In genomic region chr5:96180684-96181083, GRCh38 we compare ENCODE assay signal across 16 cellular contexts.
DNase-seq lines count a peak whose midpoint lies in the region; ATAC-seq and TF ChIP-seq lines count a peak whose summit lies in the region.
"Had no signal": no experiment of that assay in that cellular context is flagged by ENCODE, and none has a peak within 500 bp of the region (broad histone marks: within the 10 kb centered on the region; RNA-seq: fewer than 3 reads in every experiment).

No MANE protein-coding gene starts in this region.

- H3K9me1 ChIP-seq in IMR-90 (ENCODE audit: insufficient read depth, low read length), result peaks cover 6% of the 10 kb centered on the region

- H3K4me2 ChIP-seq in SK-N-SH (no peak overlapping the region), IMR-90 (ENCODE audit: low read depth, low read length) (no peak overlapping the region)
- H3K4me2 ChIP-seq: GM23338 had no signal

- H2BK120ac ChIP-seq in IMR-90 (ENCODE audit: low read depth, low read length), result peak overlapping the region; percentile 43; the same call in 1 of the 2 replicates

- H3K18ac ChIP-seq in IMR-90 (ENCODE audit: low read depth, low read length), result peak overlapping the region; percentile 16; the same call in 1 of the 2 replicates

- no peak overlapping the region for H3K27ac ChIP-seq in SK-N-SH (ENCODE audit: low read depth in 2 of 2, low read length in 1 of 2)
- no peak overlapping the region for H3K27ac ChIP-seq in IMR-90 (ENCODE audit: insufficient read depth, low read length)
- peak overlapping the region; percentile 51 for H3K27ac ChIP-seq in VCaP
- H3K27ac ChIP-seq: 22Rv1; BLaER1 treated with 17β-estradiol and CSF1 and Interleukin-3, amounts not matched to agents 10 nM and 100 nM had no signal

- dilution Hi-C loops in IMR-90 (cut with HindIII; ENCODE audit: low sequenced_read_pairs, unreplicated experiment), result no loop called here

- TF ChIP-seq EP300 in SK-N-SH (IDR thresholded peaks at IDR 0.05; ENCODE audit: borderline replicate concordance in 1 of 2, low read depth in 1 of 2, low read length in 1 of 2), result no peak

- TF ChIP-seq CTCF in SK-N-SH (IDR thresholded peaks at IDR 0.05) (no peak), IMR-90 (conservative IDR thresholded peaks at IDR 0.05; ENCODE audit: low read depth, low read length) (no peak), VCaP (conservative IDR thresholded peaks at IDR 0.05) (no peak)

- DNase-seq in SK-N-SH, result no peak
- DNase-seq in IMR-90, result no peak
- no peak for DNase-seq in ecto neural progenitor cell (ENCODE audit: low spot score)
- DNase-seq in NCI-H146 treated with DMSO at 0.1 percent for 48 hours (lab: John Stamatoyannopoulos, UW; ENCODE audit: unreplicated experiment), result no peak
- DNase-seq in OCI-M2 (lab: John Stamatoyannopoulos, UW; ENCODE audit: unreplicated experiment), result no peak
- DNase-seq: ACHN; Calu3; CD4-positive, CD25-positive, alpha-beta regulatory T cell; DMS 273 treated with DMSO at 0.1 percent for 48 hours; H9 had no signal

- in situ Hi-C loops in IMR-90 (cut with MboI; ENCODE audit: low sequenced_read_pairs), result no loop called here

- H2BK20ac ChIP-seq in IMR-90 (ENCODE audit: low read depth, low read length), result peak overlapping the region; percentile 48; the same call in 1 of the 2 replicates

- H3K23ac ChIP-seq in IMR-90 (ENCODE audit: low read depth, low read length), result no peak overlapping the region

- 0 out of 3 replicates have a peak overlapping the region, but pooled peaks have one; percentile 84 for H2BK15ac ChIP-seq in IMR-90 (ENCODE audit: low read depth, low read length)

- peaks cover 0 to 16% of the 10 kb centered on the region in 2 experiments; a peak in 2 of 4 replicates for H3K4me1 ChIP-seq in SK-N-SH (ENCODE audit: control insufficient read depth in 1 of 2, insufficient read depth in 2 of 2, low read depth in 1 of 2, low read length in 1 of 2)
- H3K4me1 ChIP-seq in IMR-90 (ENCODE audit: control insufficient read depth, insufficient read depth, low read length), result peaks cover 13% of the 10 kb centered on the region

- peaks cover 19% of the 10 kb centered on the region for H3F3A ChIP-seq in SK-N-SH (replicated peaks; ENCODE audit: insufficient read depth)

- no peak for TF ChIP-seq POLR2A in IMR-90 (IDR thresholded peaks at IDR 0.05; ENCODE audit: low read depth, low read length)

- POLR2A ChIA-PET in SK-N-SH (lab: Yijun Ruan, JAX) (no interaction called here), IMR-90 (lab: Charles Lee; ENCODE audit: unreplicated experiment) (no interaction called here)

- H4K20me1 ChIP-seq in SK-N-SH (ENCODE audit: insufficient read depth) (no peaks in the 10 kb centered on the region), IMR-90 (ENCODE audit: insufficient read depth, low read length) (no peaks in the 10 kb centered on the region)
- H4K20me1 ChIP-seq: BLaER1 treated with 17β-estradiol and CSF1 and Interleukin-3, amounts not matched to agents 10 nM and 100 nM had no signal

- no peak overlapping the region for H3K56ac ChIP-seq in IMR-90 (ENCODE audit: extremely low read depth, insufficient read depth, low read length)

- peak overlapping the region; percentile 26; the same call in 1 of the 2 replicates for H3K4ac ChIP-seq in IMR-90 (ENCODE audit: low read depth, low read length)

- no peaks in the 10 kb centered on the region for H3K9me3 ChIP-seq in SK-N-SH
- H3K9me3 ChIP-seq in IMR-90 (ENCODE audit: control insufficient read depth, insufficient read depth, low read length), result no peaks in the 10 kb centered on the region

- no peaks in the 10 kb centered on the region for H3K9me2 ChIP-seq in SK-N-SH

- ATAC-seq in SK-N-SH treated with all-trans-retinoic acid at 6 μM for 48 hours, result no peak
- ATAC-seq in IMR-90 (ENCODE audit: low read depth), result no peak
- ATAC-seq: GM23338 had no signal

- H2AK5ac ChIP-seq in IMR-90 (ENCODE audit: low read depth, low read length), result peak overlapping the region; percentile 21; the same call in 1 of the 2 replicates

- H4K5ac ChIP-seq in IMR-90 (ENCODE audit: low read depth, low read length), result no peak overlapping the region

- CTCF ChIA-PET in SK-N-SH (lab: Yijun Ruan, JAX) (interaction anchor here (0.6 to 1.0 kb wide), 2 partner anchors 156 to 321 kb away, joined by 3 read pairs; no protein-coding TSS in a partner anchor), IMR-90 (lab: Yijun Ruan, JAX) (no interaction called here)

- H4K91ac ChIP-seq in IMR-90 (ENCODE audit: insufficient read depth, low read depth, low read length), result peak overlapping the region; percentile 70; the same call in 1 of the 2 replicates

- H2BK5ac ChIP-seq in IMR-90 (ENCODE audit: low read depth, low read length, poor library complexity, severe bottlenecking), result peak overlapping the region; percentile 31

- no TSS peak for BruUV-seq in IMR-90 (replicated peaks; lab: Mats Ljungman, UMichigan)

- H4K8ac ChIP-seq in IMR-90 (ENCODE audit: low read depth in 2 of 2, low read length in 2 of 2), result 0 out of 4 replicates have a peak overlapping the region, but pooled peaks of 1 of the 2 experiments have one; percentile 25

- no peaks in the 10 kb centered on the region for H3K79me2 ChIP-seq in SK-N-SH (ENCODE audit: insufficient read depth)

- no peak overlapping the region for H3K9ac ChIP-seq in SK-N-SH
- no peak overlapping the region for H3K9ac ChIP-seq in IMR-90 (ENCODE audit: low read depth, low read length)
- H3K9ac ChIP-seq: BLaER1 treated with 17β-estradiol and CSF1 and Interleukin-3, amounts not matched to agents 10 nM and 100 nM had no signal

- H3K14ac ChIP-seq in IMR-90 (replicated peaks; ENCODE audit: low read depth, low read length), result no peak overlapping the region

- H2AFZ ChIP-seq in SK-N-SH (ENCODE audit: low read depth) (peak overlapping the region; percentile 36; the same call in 1 of the 2 replicates), IMR-90 (replicated peaks; ENCODE audit: low read length, poor library complexity) (no peak overlapping the region)

- H3K79me1 ChIP-seq in IMR-90 (ENCODE audit: low read depth in 1 of 2, low read length in 2 of 2), result no peaks in the 10 kb centered on the region

- no peaks in the 10 kb centered on the region for H3K36me3 ChIP-seq in SK-N-SH (replicated peaks in 1 of 2; ENCODE audit: control insufficient read depth in 1 of 2, insufficient read depth in 2 of 2, low read length in 1 of 2)
- no peaks in the 10 kb centered on the region for H3K36me3 ChIP-seq in IMR-90 (ENCODE audit: control insufficient read depth, insufficient read depth, low read length)
- H3K36me3 ChIP-seq: BLaER1 treated with 17β-estradiol and CSF1 and Interleukin-3, amounts not matched to agents 10 nM and 100 nM had no signal

- intact Hi-C loops in IMR-90 (cut with micrococcal nuclease), result no loop called here

- TF ChIP-seq RAD21 in SK-N-SH (IDR thresholded peaks at IDR 0.05; ENCODE audit: low read length), result no peak
- no peak for TF ChIP-seq RAD21 in IMR-90 (IDR thresholded peaks at IDR 0.05; ENCODE audit: low read length)

- H2AK9ac ChIP-seq in IMR-90 (replicated peaks; ENCODE audit: low read depth, low read length, poor library complexity), result no peak overlapping the region

- H3K4me3 ChIP-seq in SK-N-SH (ENCODE audit: low read depth in 2 of 2, low read length in 1 of 2) (no peak overlapping the region), IMR-90 (ENCODE audit: insufficient read depth, low read depth, low read length) (no peak overlapping the region)
- H3K4me3 ChIP-seq: BLaER1 treated with 17β-estradiol and CSF1 and Interleukin-3, amounts not matched to agents 10 nM and 100 nM; GM23338; K562 had no signal

- H3K27me3 ChIP-seq in SK-N-SH (ENCODE audit: insufficient read depth) (no peaks in the 10 kb centered on the region), IMR-90 (ENCODE audit: control insufficient read depth, insufficient read depth, low read length) (no peaks in the 10 kb centered on the region)
- H3K27me3 ChIP-seq: BLaER1 treated with 17β-estradiol and CSF1 and Interleukin-3, amounts not matched to agents 10 nM and 100 nM had no signal

TF ChIP-seq in SK-N-SH, 30 proteins besides CTCF, POLR2A, EP300 and RAD21 (continues in another document):
- TF ChIP-seq FOXJ3 (CRISPR knock-in tag; IDR thresholded peaks at IDR 0.05) (no peak), MAX (IDR thresholded peaks at IDR 0.05; ENCODE audit: low read depth) (no peak), ELF1 (IDR thresholded peaks at IDR 0.05) (no peak), POLR2AphosphoS5 (IDR thresholded peaks at IDR 0.05; ENCODE audit: low read depth, low read length) (no peak), MEF2A (IDR thresholded peaks at IDR 0.05; ENCODE audit: borderline replicate concordance, low read depth) (no peak)

TF ChIP-seq in SK-N-SH treated with all-trans-retinoic acid at 6 μM for 48 hours, 23 proteins besides CTCF, POLR2A, EP300 and RAD21 (continues in another document):
- TF ChIP-seq CSDC2 (CRISPR knock-in tag; IDR thresholded peaks at IDR 0.05) (no peak), ZC3H10 (CRISPR knock-in tag; IDR thresholded peaks at IDR 0.05) (no peak), SNAI2 (CRISPR knock-in tag; IDR thresholded peaks at IDR 0.05) (no peak), TCF4 (CRISPR knock-in tag; IDR thresholded peaks at IDR 0.05; ENCODE audit: borderline replicate concordance) (no peak), ZNF565 (CRISPR knock-in tag; conservative IDR thresholded peaks at IDR 0.05; ENCODE audit: low read depth) (no peak), BACH2 (CRISPR knock-in tag; IDR thresholded peaks at IDR 0.05; ENCODE audit: borderline replicate concordance) (no peak)

TF ChIP-seq in IMR-90, 13 proteins besides CTCF, POLR2A, EP300 and RAD21 (continues in another document):
- TF ChIP-seq RCOR1 (IDR thresholded peaks at IDR 0.05; ENCODE audit: insufficient replicate concordance, low read length) (no peak), USF2 (IDR thresholded peaks at IDR 0.05; ENCODE audit: low read depth, low read length) (no peak), MAFK (IDR thresholded peaks at IDR 0.05; ENCODE audit: low read depth, low read length) (no peak), MXI1 (IDR thresholded peaks at IDR 0.05; ENCODE audit: borderline replicate concordance, low read depth, low read length) (no peak), CEBPB (IDR thresholded peaks at IDR 0.05; ENCODE audit: low read depth, low read length) (no peak), SMC3 (IDR thresholded peaks at IDR 0.05; ENCODE audit: low read depth, low read length) (no peak)
